ENCODE assay signal across 27 cellular contexts in genomic region chr9:68750179-68750685, GRCh38. TPM values are rescaled to one million over a fixed set of nuclear protein-coding genes. Genes with fewer than 3 reads are reported as not detected.
DNase-seq lines count a peak whose midpoint lies in the region; ATAC-seq, FAIRE-seq and TF ChIP-seq lines count a peak whose summit lies in the region.
"Had no signal": no experiment of that assay in that cellular context is flagged by ENCODE, and none has a peak within 500 bp of the region (broad histone marks: within the 10 kb centered on the region; RNA-seq: fewer than 3 reads in every experiment).

No MANE protein-coding gene starts in this region.

- in situ Hi-C loops in K562 (cut with MboI): no loop called here

- H3K27me3 ChIP-seq in K562 (ENCODE audit: control insufficient read depth in 2 of 2, insufficient read depth in 2 of 2, low read length in 2 of 2): no peaks in the 10 kb centered on the region
- H3K27me3 ChIP-seq: colonic mucosa, Peyer's patch, spleen had no signal

- peaks cover 55% of the 10 kb centered on the region for H3K79me2 ChIP-seq in K562 (ENCODE audit: control insufficient read depth, insufficient read depth, low read length)
- H3K79me2 ChIP-seq: parathyroid adenoma had no signal

- no peak for FAIRE-seq in K562 (lab: Jason Lieb, UNC)
- FAIRE-seq: bronchial epithelial cell had no signal

- no peaks in the 10 kb centered on the region for H3K36me3 ChIP-seq in K562 (ENCODE audit: control insufficient read depth, insufficient read depth, low read length)
- H3K36me3 ChIP-seq: colonic mucosa, Peyer's patch, spleen had no signal

- BruUV-seq in K562 (replicated peaks; lab: Mats Ljungman, UMichigan): no TSS peak

- no peak overlapping the region for H3K27ac Mint-ChIP-seq in CD14-positive monocyte
- H3K27ac Mint-ChIP-seq: activated CD4-positive, alpha-beta memory T cell treated with anti-CD3 and anti-CD28 coated beads for 36 hours; activated naive CD4-positive, alpha-beta T cell treated with anti-CD3 and anti-CD28 coated beads, Interleukin-2, amount 10 ng/mL, durations not matched to agents 7 days and 5 days; effector memory CD8-positive, alpha-beta T cell; nephron progenitor cell had no signal

- H3K4me3 ChIP-seq in K562: no peak overlapping the region
- H3K4me3 ChIP-seq in retinal pigment epithelial cell (ENCODE audit: low read length): no peak overlapping the region
- H3K4me3 ChIP-seq: colonic mucosa, Peyer's patch, spleen had no signal

- TF ChIP-seq POLR2A in K562 (conservative IDR thresholded peaks at IDR 0.05): no peak

- TF ChIP-seq CTCF in K562 (IDR thresholded peaks at IDR 0.05 in 2 of 3, conservative IDR thresholded peaks at IDR 0.05 in 1 of 3; ENCODE audit: insufficient read depth in 2 of 3, low read depth in 1 of 3, low read length in 3 of 3): no peak
- no peak for TF ChIP-seq CTCF in retinal pigment epithelial cell (conservative IDR thresholded peaks at IDR 0.05; ENCODE audit: low read depth, low read length)
- no peak for TF ChIP-seq CTCF in CD14-positive monocyte (IDR thresholded peaks at IDR 0.05)

- peak overlapping the region; percentile 65 for H3K27ac ChIP-seq in K562 (ENCODE audit: extremely low read depth, low read depth, low read length)
- H3K27ac ChIP-seq: colonic mucosa, HL-60, parathyroid adenoma, Peyer's patch, spleen had no signal

- H3K36me3 Mint-ChIP-seq in CD14-positive monocyte: peaks cover 0 to 3% of the 10 kb centered on the region in 2 donors
- H3K36me3 Mint-ChIP-seq: activated CD4-positive, alpha-beta memory T cell treated with anti-CD3 and anti-CD28 coated beads for 36 hours; activated naive CD4-positive, alpha-beta T cell treated with anti-CD3 and anti-CD28 coated beads, Interleukin-2, amount 10 ng/mL, durations not matched to agents 7 days and 5 days had no signal

- no peak overlapping the region for H3K4me3 Mint-ChIP-seq in CD14-positive monocyte
- H3K4me3 Mint-ChIP-seq: activated CD4-positive, alpha-beta memory T cell treated with anti-CD3 and anti-CD28 coated beads for 36 hours; activated naive CD4-positive, alpha-beta T cell treated with anti-CD3 and anti-CD28 coated beads, Interleukin-2, amount 10 ng/mL, durations not matched to agents 7 days and 5 days; effector memory CD8-positive, alpha-beta T cell; nephron progenitor cell had no signal

- H3K9me1 ChIP-seq in K562 (ENCODE audit: control insufficient read depth, insufficient read depth, low read length): no peaks in the 10 kb centered on the region

- TF ChIP-seq EP300 in K562 (IDR thresholded peaks at IDR 0.05; ENCODE audit: low read length): no peak

- no peaks in the 10 kb centered on the region for H3K27me3 Mint-ChIP-seq in CD14-positive monocyte (ENCODE audit: low read depth in 3 of 3)
- H3K27me3 Mint-ChIP-seq: activated CD4-positive, alpha-beta memory T cell treated with anti-CD3 and anti-CD28 coated beads for 36 hours had no signal

- ATAC-seq in K562 (no peak; the same call in 2 of the 3 replicates), HG03280 (IDR thresholded peaks at IDR 0.05; ENCODE audit: unreplicated experiment) (no peak)
- ATAC-seq: effector memory CD8-positive, alpha-beta T cell had no signal

- H3K4me1 ChIP-seq in K562 (replicated peaks in 1 of 2; ENCODE audit: control insufficient read depth in 2 of 2, insufficient read depth in 2 of 2, low read length in 2 of 2): peaks cover 6 to 46% of the 10 kb centered on the region in 2 experiments
- H3K4me1 ChIP-seq: parathyroid adenoma had no signal

- no peaks in the 10 kb centered on the region for H3K9me3 ChIP-seq in K562 (replicated peaks; ENCODE audit: control insufficient read depth, insufficient read depth, low read depth, low read length)
- H3K9me3 ChIP-seq: colonic mucosa, Peyer's patch, spleen had no signal

- peak overlapping the region; percentile 64; the same call in 1 of the 2 replicates for H2AFZ ChIP-seq in K562 (ENCODE audit: low read depth, low read length)
- H2AFZ ChIP-seq: parathyroid adenoma had no signal

- peaks cover 0 to 5% (median 0%) of the 10 kb centered on the region in 7 donors for H3K9me3 Mint-ChIP-seq in CD14-positive monocyte
- H3K9me3 Mint-ChIP-seq: activated CD4-positive, alpha-beta memory T cell treated with anti-CD3 and anti-CD28 coated beads for 36 hours; activated naive CD4-positive, alpha-beta T cell treated with anti-CD3 and anti-CD28 coated beads, Interleukin-2, amount 10 ng/mL, durations not matched to agents 7 days and 5 days; effector memory CD8-positive, alpha-beta T cell had no signal

- peaks cover 7% of the 10 kb centered on the region for H3K4me1 Mint-ChIP-seq in CD14-positive monocyte
- H3K4me1 Mint-ChIP-seq: activated naive CD4-positive, alpha-beta T cell treated with anti-CD3 and anti-CD28 coated beads, Interleukin-2, amount 10 ng/mL, durations not matched to agents 7 days and 5 days had no signal

- intact Hi-C loops in K562 (cut with micrococcal nuclease): loop anchor here (2.0 to 5.0 kb wide), 2 partner anchors 29 to 43 kb away; partner anchors contain the start of gene PIP5K1B
- intact Hi-C loops in CD14-positive monocyte (cut with micrococcal nuclease): no loop called here

- WGBS in K562 (ENCODE audit: insufficient coverage, low coverage, missing lambda C conversion rate): 12% methylated on average over 6 of the region's 6 CpGs

- no peak for TF ChIP-seq RAD21 in K562 (CRISPR knock-in tag; conservative IDR thresholded peaks at IDR 0.05 in 1 of 2, IDR thresholded peaks at IDR 0.05 in 1 of 2)

- CTCF ChIA-PET in K562 (lab: Yijun Ruan, JAX; ENCODE audit: low intra/inter-chr PET ratio): no interaction called here

- POLR2A ChIA-PET in K562 (lab: Yijun Ruan, JAX): no interaction called here

- peak overlapping the region; percentile 51 for H3K4me2 ChIP-seq in K562 (ENCODE audit: insufficient read depth, low read length)

- DNase-seq in NCI-H1048 (lab: John Stamatoyannopoulos, UW) (peak; percentile 47), NCI-H460 (ENCODE audit: extremely low read depth, low read depth) (peak; percentile 69), K562 (ENCODE audit: extremely low read depth in 1 of 4, low spot score in 3 of 4) (no peak), retinal pigment epithelial cell (ENCODE audit: low read depth) (peak; percentile 46), hepatic stellate cell (ENCODE audit: low spot score) (no peak), CD14-positive monocyte (ENCODE audit: low spot score) (no peak), HK-2 (ENCODE audit: unreplicated experiment) (no peak)
- DNase-seq: activated CD4-positive, alpha-beta memory T cell treated with anti-CD3 and anti-CD28 coated beads for 36 hours; activated CD8-positive, alpha-beta memory T cell treated with anti-CD3 and anti-CD28 coated beads, Interleukin-2, amount 50 U/mL, for 4 hours; activated naive CD4-positive, alpha-beta T cell treated with anti-CD3 and anti-CD28 coated beads, Interleukin-2, amount 10 ng/mL, durations not matched to agents 7 days and 5 days; amygdala; colonic mucosa; effector memory CD8-positive, alpha-beta T cell; Karpas-422; NCI-H2029; NCI-H446; nephron progenitor cell; Peyer's patch; right cardiac atrium; SIG-M5; spleen; stimulated activated CD4-positive, alpha-beta T cell treated with anti-CD3 and anti-CD28 coated beads, Interleukin-2, amount 100 ng/mL, for 48 hours; SW 1271 had no signal

- peak overlapping the region in 1 of 2 experiments; percentile 40; a peak in 1 of 4 replicates for H3K9ac ChIP-seq in K562 (ENCODE audit: insufficient read depth in 1 of 2, low read depth in 2 of 2, low read length in 2 of 2)
- H3K9ac ChIP-seq: parathyroid adenoma had no signal

- no peaks in the 10 kb centered on the region for H4K20me1 ChIP-seq in K562 (replicated peaks; ENCODE audit: control insufficient read depth, insufficient read depth, low read length)

TF ChIP-seq in K562, 482 proteins besides CTCF, POLR2A, EP300 and RAD21 (continues in another document):
- TF ChIP-seq, protein P1, sequence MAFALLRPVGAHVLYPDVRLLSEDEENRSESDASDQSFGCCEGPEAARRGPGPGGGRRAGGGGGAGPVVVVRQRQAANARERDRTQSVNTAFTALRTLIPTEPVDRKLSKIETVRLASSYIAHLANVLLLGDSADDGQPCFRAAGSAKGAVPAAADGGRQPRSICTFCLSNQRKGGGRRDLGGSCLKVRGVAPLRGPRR (CRISPR knock-in tag; IDR thresholded peaks at IDR 0.05): no peak
- TF ChIP-seq ETV6 (IDR thresholded peaks at IDR 0.05; ENCODE audit: borderline replicate concordance in 1 of 2, low read depth in 2 of 2, low read length in 1 of 2) (no peak), ETV6 (CRISPR knock-in tag; IDR thresholded peaks at IDR 0.05; ENCODE audit: borderline replicate concordance) (no peak), PKNOX1 (IDR thresholded peaks at IDR 0.05) (peak; percentile 47; the same call in 1 of the 2 replicates)

RNA-seq across cellular contexts. Expression of gene PIP5K1B, which starts 45.2 kb away (rescaled TPM):
- total RNA-seq in NCI-H460 (2014; rRNA removed; shearing (Covaris generic)): 3.4 and 3.5 TPM in 2 replicates
- 0.19 TPM in 1 of 2 replicates, not detected in the other for polyA plus RNA-seq in NCI-H460 (2014; cell fraction: nucleus; rRNA removed)
- 11.7 and 37.8 TPM in 2 replicates for total RNA-seq in K562 (2011; cell fraction: chromatin; rRNA removed; ENCODE audit: low replicate concordance)
- 11.6 and 11.7 TPM in 2 replicates for total RNA-seq in K562 (2011; cell fraction: nucleolus; rRNA removed)
- total RNA-seq in K562 (2011; cell fraction: nucleoplasm; rRNA removed): 19.9 and 36.8 TPM in 2 replicates
- total RNA-seq in K562 (2014; rRNA removed) (3.8 and 3.9 TPM in 2 replicates), K562 (2014; rRNA removed; fragmentation: Illumina TruSeq; extraction: Trizol) (7.4 and 8.8 TPM in 2 replicates), K562 (2015; rRNA removed; fragmentation: Illumina TruSeq; extraction: Trizol) (7.4 and 7.5 TPM in 2 replicates), K562 (2021) (9.6 and 10.4 TPM in 2 replicates)
- polyA plus RNA-seq in K562 (2011; rRNA removed) (6.5 and 7.8 TPM in 2 replicates), K562 (2014; fragmentation: Illumina TruSeq; extraction: Trizol) (10.6 and 12.9 TPM in 2 replicates), K562 (2014; fragmentation: Nextera tagmentation; extraction: Ambion mirVana) (1 to 10 TPM; 3.1 to 6.3 TPM), K562 (2014; rRNA removed) (4.9 and 5.0 TPM in 2 replicates), CD14-positive monocyte (under 1 TPM; 0.18 to 0.87 TPM)
- polyA plus RNA-seq in K562 (2011; cell fraction: cytosol; rRNA removed): 2.5 and 4.5 TPM in 2 replicates
- 5.7 and 7.2 TPM in 2 replicates for polyA plus RNA-seq in K562 (2011; cell fraction: nucleus; rRNA removed)
- 9.2 and 13.5 TPM in 2 replicates for polyA plus RNA-seq in K562 (2012)
- 12.3 and 14.2 TPM in 2 replicates for polyA minus RNA-seq in K562 (2011; rRNA and poly(A)+ RNA removed)
- polyA minus RNA-seq in K562 (2011; cell fraction: cytosol; rRNA and poly(A)+ RNA removed): 4.3 and 6.3 TPM in 2 replicates
- polyA minus RNA-seq in K562 (2011; cell fraction: nucleus; rRNA and poly(A)+ RNA removed): 12.3 and 27.8 TPM in 2 replicates

Comparison
In these comparisons a context has a peak if more than half of its experiments do, and no peak if none do; other contexts are left out.
1. DNase-seq: peak in NCI-H1048 (single experiment), NCI-H460 (single experiment) and retinal pigment epithelial cell (single experiment); none in K562 (0 of 4), hepatic stellate cell (single experiment), CD14-positive monocyte (single experiment) and HK-2 (single experiment).